In genomic region chr11:100841711-100842407, GRCh38 we compare ENCODE assay signal across 1 cellular context.
A peak's percentile ranks its signal among the peaks of the same experiment; 100 is the strongest.
TF ChIP-seq lines count a peak whose summit lies in the region.

No MANE protein-coding gene starts in this region.

TF ChIP-seq in HEK293T, 16 proteins besides CTCF, POLR2A, EP300 and RAD21:
- TF ChIP-seq PKNOX1 (IDR thresholded peaks at IDR 0.05), result peak; percentile 59
- TF ChIP-seq FOXA1 (IDR thresholded peaks at IDR 0.05), result no peak
- TF ChIP-seq ELF4 (IDR thresholded peaks at IDR 0.05), result no peak
TF ChIP-seq in HEK293T: peak in this region for 1.
